ENCODE assay signal across 29 cellular contexts in genomic region chr15:83483612-83484011, GRCh38. TPM values are rescaled to one million over a fixed set of nuclear protein-coding genes. Genes with fewer than 3 reads are reported as not detected.
"Had no signal": no experiment of that assay in that cellular context is flagged by ENCODE, and none has a peak within 500 bp of the region (broad histone marks: within the 10 kb centered on the region; RNA-seq: fewer than 3 reads in every experiment).

No MANE protein-coding gene starts in this region.

- ATAC-seq: effector memory CD8-positive, alpha-beta T cell; esophagus mucosa; foreskin keratinocyte; gastrocnemius medialis; gastroesophageal sphincter; heart left ventricle; heart right ventricle had no signal

- DNase-seq: colonic mucosa; cortex of kidney; dermis blood vessel endothelial cell; dorsolateral prefrontal cortex; effector CD4-positive, alpha-beta T cell; effector CD8-positive, alpha-beta T cell; effector memory CD4-positive, alpha-beta T cell; effector memory CD8-positive, alpha-beta T cell; endodermal cell; erythroblast; esophagus squamous epithelium; foreskin fibroblast; foreskin keratinocyte; foreskin melanocyte; gastrocnemius medialis; glutamatergic neuron; head of caudate nucleus; heart left ventricle; heart right ventricle; hippocampal formation had no signal

- H3K9me3 ChIP-seq: colonic mucosa, gastrocnemius medialis had no signal

- H3K4me1 ChIP-seq: colonic mucosa, esophagus squamous epithelium, foreskin keratinocyte, gastrocnemius medialis, gastroesophageal sphincter, heart left ventricle, heart right ventricle had no signal

- H3K27ac ChIP-seq: colonic mucosa, coronary artery, epithelial cell of prostate, esophagus squamous epithelium, foreskin keratinocyte, gastrocnemius medialis, gastroesophageal sphincter, heart left ventricle, heart right ventricle, hepatocyte had no signal

- FAIRE-seq: endometrium, endothelial cell of umbilical vein, frontal cortex had no signal

- H3K79me2 ChIP-seq: hepatocyte had no signal

- H3K36me3 ChIP-seq: colonic mucosa, esophagus squamous epithelium, gastrocnemius medialis, gastroesophageal sphincter, heart left ventricle, heart right ventricle had no signal

- H3K4me2 ChIP-seq: hepatocyte had no signal

- H3K27me3 ChIP-seq: colonic mucosa, dorsolateral prefrontal cortex, esophagus squamous epithelium, foreskin keratinocyte, gastrocnemius medialis, hepatocyte had no signal

- H3K4me3 ChIP-seq: colonic mucosa, coronary artery, dorsolateral prefrontal cortex, esophagus squamous epithelium, gastrocnemius medialis, gastroesophageal sphincter, heart left ventricle, heart right ventricle, hepatocyte had no signal

- H2AFZ ChIP-seq: hepatocyte had no signal

RNA-seq across cellular contexts. Expression of gene SH3GL3, which starts 36.5 kb away (rescaled TPM):
- total RNA-seq: colonic mucosa, dermis blood vessel endothelial cell, endothelial cell of umbilical vein, gastrocnemius medialis, glomerular endothelial cell had no signal
- polyA plus RNA-seq: endothelial cell of umbilical vein, heart left ventricle, heart right ventricle had no signal
